ENCODE assay signal across 14 cellular contexts in the genomic region with DNA sequence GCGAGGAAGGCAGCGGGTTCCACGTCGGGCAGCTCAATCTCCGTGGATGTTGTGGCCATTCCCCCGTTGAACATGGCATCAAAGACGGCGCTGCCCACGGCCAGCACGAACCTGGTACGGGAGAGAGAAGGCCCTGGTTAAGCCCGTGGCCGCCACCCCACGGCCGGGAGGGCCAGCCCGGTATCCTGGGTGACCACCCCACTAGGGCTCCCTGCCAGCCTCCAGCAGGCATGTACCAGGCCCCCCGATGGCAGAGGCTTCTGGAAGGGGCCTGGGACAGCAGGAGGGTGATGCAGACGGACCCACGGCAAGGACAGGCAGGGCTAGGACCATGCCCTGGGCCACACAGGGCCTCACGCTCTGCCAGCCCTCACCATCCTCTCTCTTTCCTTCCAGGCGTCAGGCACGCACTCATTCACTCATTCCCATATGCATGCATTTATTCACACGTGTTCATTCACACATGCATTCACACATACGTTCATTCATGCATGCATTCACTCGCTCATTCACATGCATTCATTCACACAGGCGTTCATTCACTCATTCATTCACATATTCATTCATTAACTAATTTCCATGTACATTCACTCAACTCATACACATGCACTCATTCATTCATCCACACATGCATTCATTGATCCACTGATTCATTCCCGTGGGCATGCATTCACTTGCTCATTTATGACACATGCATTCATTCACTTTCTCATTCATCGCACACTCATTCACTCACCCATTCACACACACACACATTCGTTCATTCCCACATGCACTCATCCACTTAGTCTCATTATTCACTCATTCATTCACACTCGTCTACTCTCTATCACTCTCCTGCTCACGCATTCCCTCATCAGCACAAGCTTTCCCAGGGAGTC.
"Had no signal": no experiment of that assay in that cellular context is flagged by ENCODE, and none has a peak within 500 bp of the region (broad histone marks: within the 10 kb centered on the region; RNA-seq: fewer than 3 reads in every experiment).

No MANE protein-coding gene starts in this region.

- H3K9me3 Mint-ChIP-seq: activated T-helper 1 cell treated with anti-CD3 and anti-CD28 coated beads, Interleukin-12 subunit alpha, Interleukin-12 subunit beta, Interleukin-2, Interleukin-4 antibody, amounts not matched to agents 30 ng/mL and 10 ng/mL and 1 ng/mL, durations not matched to agents 14 hours and 24 hours and 36 hours; neural crest cell; stimulated activated memory B cell treated with anti-CD40 and anti-IgM and Interleukin-4, amounts not matched to agents 10 μg/mL and 1 μg/mL and 100 μg/mL, for 72 hours; T-cell had no signal

- H3K9me3 ChIP-seq: thyroid gland had no signal

- H2AFZ ChIP-seq: parathyroid adenoma had no signal

- H3K79me2 ChIP-seq: parathyroid adenoma had no signal

- H3K27ac Mint-ChIP-seq: activated T-helper 1 cell treated with anti-CD3 and anti-CD28 coated beads, Interleukin-12 subunit alpha, Interleukin-12 subunit beta, Interleukin-2, Interleukin-4 antibody, amounts not matched to agents 30 ng/mL and 10 ng/mL and 1 ng/mL, durations not matched to agents 14 hours and 24 hours and 36 hours; T-cell had no signal

- H3K27ac ChIP-seq: heart left ventricle, parathyroid adenoma, thyroid gland had no signal

- DNase-seq: activated CD4-positive, alpha-beta T cell treated with anti-CD3 and anti-CD28 coated beads, Interleukin-2, amount 50 U/mL, for 1 hour; activated CD8-positive, alpha-beta memory T cell treated with anti-CD3 and anti-CD28 coated beads for 24 hours; activated naive CD4-positive, alpha-beta T cell; heart left ventricle; left colon; stimulated activated CD4-positive, alpha-beta T cell treated with anti-CD3 and anti-CD28 coated beads, Interleukin-2, amount 100 ng/mL, for 24 hours; T-cell; T-helper 9 cell; thyroid gland had no signal

- H3K9ac ChIP-seq: parathyroid adenoma had no signal

- H3K4me3 Mint-ChIP-seq: activated T-helper 1 cell treated with anti-CD3 and anti-CD28 coated beads, Interleukin-12 subunit alpha, Interleukin-12 subunit beta, Interleukin-2, Interleukin-4 antibody, amounts not matched to agents 30 ng/mL and 10 ng/mL and 1 ng/mL, durations not matched to agents 14 hours and 24 hours and 36 hours; neural crest cell; stimulated activated memory B cell treated with anti-CD40 and anti-IgM and Interleukin-4, amounts not matched to agents 10 μg/mL and 1 μg/mL and 100 μg/mL, for 72 hours; T-cell had no signal

- H3K4me3 ChIP-seq: heart left ventricle, lung, thyroid gland had no signal

- H3K4me1 Mint-ChIP-seq: neural crest cell had no signal

- H3K4me1 ChIP-seq: heart left ventricle, parathyroid adenoma, thyroid gland had no signal

- ATAC-seq: stimulated activated memory B cell treated with anti-CD40 and anti-IgM and Interleukin-4, amounts not matched to agents 10 μg/mL and 1 μg/mL and 100 μg/mL, for 72 hours; T-cell had no signal

- H3K27me3 ChIP-seq: heart left ventricle, thyroid gland had no signal
